ENCODE assay signal across 1 cellular context in the genomic region with DNA sequence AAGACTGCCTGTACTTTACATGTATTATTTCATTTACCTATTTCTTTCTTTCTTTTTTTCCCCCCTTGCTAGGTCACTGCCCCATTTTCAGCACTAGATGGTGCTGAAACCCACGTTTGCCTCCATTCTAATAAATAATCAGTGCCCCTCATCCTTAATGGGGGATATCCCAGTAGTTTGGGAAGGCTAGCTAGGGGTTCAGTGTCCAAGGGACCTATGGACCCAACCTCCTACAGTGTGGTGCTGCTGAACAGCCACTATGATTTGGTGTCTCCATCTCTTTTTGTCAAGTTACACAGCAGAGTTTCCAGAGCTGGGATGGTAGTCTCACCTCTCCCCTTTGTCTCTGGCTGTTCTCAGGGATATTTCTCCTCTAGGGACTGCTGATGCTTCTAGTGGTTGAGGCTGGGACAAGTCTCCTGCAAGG.
A peak's percentile ranks its signal among the peaks of the same experiment; 100 is the strongest.
TF ChIP-seq lines count a peak whose summit lies in the region.

No MANE protein-coding gene starts in this region.

TF ChIP-seq in K562, 482 proteins besides CTCF, POLR2A, EP300 and RAD21:
- TF ChIP-seq, protein P1, sequence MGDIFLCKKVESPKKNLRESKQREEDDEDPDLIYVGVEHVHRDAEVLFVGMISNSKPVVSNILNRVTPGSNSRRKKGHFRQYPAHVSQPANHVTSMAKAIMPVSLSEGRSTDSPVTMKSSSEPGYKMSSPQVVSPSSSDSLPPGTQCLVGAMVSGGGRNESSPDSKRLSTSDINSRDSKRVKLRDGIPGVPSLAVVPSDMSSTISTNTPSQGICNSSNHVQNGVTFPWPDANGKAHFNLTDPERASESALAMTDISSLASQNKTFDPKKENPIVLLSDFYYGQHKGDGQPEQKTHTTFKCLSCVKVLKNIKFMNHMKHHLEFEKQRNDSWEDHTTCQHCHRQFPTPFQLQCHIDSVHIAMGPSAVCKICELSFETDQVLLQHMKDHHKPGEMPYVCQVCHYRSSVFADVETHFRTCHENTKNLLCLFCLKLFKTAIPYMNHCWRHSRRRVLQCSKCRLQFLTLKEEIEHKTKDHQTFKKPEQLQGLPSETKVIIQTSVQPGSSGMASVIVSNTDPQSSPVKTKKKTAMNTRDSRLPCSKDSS (IDR thresholded peaks at IDR 0.05; ENCODE audit: low read depth, partially characterized antibody): peak; percentile 31
- TF ChIP-seq SMC3 (conservative IDR thresholded peaks at IDR 0.05; ENCODE audit: insufficient read depth, low read depth, low read length) (peak; percentile 41; the same call in 1 of the 2 replicates), TRIM28 (IDR thresholded peaks at IDR 0.05) (0 out of 2 replicates have a peak, but pooled peaks have one; percentile 51), SIRT6 (IDR thresholded peaks at IDR 0.05; ENCODE audit: low read depth, low read length) (no peak), CBX3 (IDR thresholded peaks at IDR 0.05; ENCODE audit: borderline replicate concordance in 1 of 2, low read length in 2 of 2) (peak in 1 of 2 experiments; percentile 89; a peak in 2 of 3 replicates), KLF1 (tag; IDR thresholded peaks at IDR 0.05) (no peak), ZNF124 (CRISPR knock-in tag; IDR thresholded peaks at IDR 0.05) (no peak)
- TF ChIP-seq, protein P2, sequence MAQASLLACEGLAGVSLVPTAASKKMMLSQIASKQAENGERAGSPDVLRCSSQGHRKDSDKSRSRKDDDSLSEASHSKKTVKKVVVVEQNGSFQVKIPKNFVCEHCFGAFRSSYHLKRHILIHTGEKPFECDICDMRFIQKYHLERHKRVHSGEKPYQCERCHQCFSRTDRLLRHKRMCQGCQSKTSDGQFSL (CRISPR knock-in tag; IDR thresholded peaks at IDR 0.05): no peak
- TF ChIP-seq, protein P2 (tag; IDR thresholded peaks at IDR 0.05): peak in 1 of 2 experiments; percentile 59; a peak in 1 of 4 replicates
- TF ChIP-seq, protein P3, sequence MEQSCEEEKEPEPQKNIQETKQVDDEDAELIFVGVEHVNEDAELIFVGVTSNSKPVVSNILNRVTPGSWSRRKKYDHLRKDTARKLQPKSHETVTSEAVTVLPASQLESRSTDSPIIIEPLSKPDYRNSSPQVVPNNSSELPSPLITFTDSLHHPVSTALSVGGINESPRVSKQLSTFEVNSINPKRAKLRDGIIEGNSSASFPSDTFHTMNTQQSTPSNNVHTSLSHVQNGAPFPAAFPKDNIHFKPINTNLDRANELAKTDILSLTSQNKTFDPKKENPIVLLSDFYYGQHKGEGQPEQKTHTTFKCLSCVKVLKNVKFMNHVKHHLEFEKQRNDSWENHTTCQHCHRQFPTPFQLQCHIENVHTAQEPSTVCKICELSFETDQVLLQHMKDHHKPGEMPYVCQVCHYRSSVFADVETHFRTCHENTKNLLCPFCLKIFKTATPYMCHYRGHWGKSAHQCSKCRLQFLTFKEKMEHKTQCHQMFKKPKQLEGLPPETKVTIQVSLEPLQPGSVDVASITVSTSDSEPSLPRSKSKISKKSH (CRISPR knock-in tag; IDR thresholded peaks at IDR 0.05): no peak
